Comparison of ENCODE assay signal across 8 cellular contexts in the genomic region with DNA sequence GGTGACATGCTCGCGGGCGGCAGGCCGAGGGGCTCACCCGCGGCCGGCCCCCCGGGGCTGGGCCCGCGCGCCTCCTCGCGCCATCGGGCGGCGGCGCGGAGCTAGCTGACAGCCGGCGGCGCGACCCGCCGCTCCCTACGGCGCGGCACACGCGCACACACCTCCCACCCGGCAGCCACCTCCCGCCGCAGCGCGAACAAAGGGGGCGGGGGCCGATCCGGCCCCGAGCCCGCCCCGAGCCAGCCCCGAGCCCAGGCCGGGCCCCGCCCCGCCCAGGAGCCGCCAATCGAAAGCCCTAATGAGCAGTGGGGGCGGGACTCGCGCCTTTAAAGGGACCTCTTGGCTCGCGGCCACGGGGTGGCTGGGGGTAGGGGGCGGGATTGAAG. TPM values are rescaled to one million over a fixed set of nuclear protein-coding genes. Genes with fewer than 3 reads are reported as not detected.
DNase-seq lines count a peak whose midpoint lies in the region; ATAC-seq and TF ChIP-seq lines count a peak whose summit lies in the region.

Gene KIF21B (minus strand): TSS at position 198 of the 386 bp plus-strand sequence. CDS start 331 bp downstream, outside the sequence.

- H3K36me3 ChIP-seq in GM23338 (ENCODE audit: insufficient read depth) (peaks cover 7% of the 10 kb centered on the region; the same call in 1 of the 2 replicates), prostate gland (no peaks in the 10 kb centered on the region), uterus (no peaks in the 10 kb centered on the region)

- H3K27ac Mint-ChIP-seq in GM23338, result peak within 1 kb of the TSS; percentile 36
- H3K27ac Mint-ChIP-seq in activated naive CD4-positive, alpha-beta T cell treated with anti-CD3 and anti-CD28 coated beads, Interleukin-2, amount 50 U/mL, for 72 hours, result peak within 1 kb of the TSS; percentile 89 to 96

- no peaks in the 10 kb centered on the region for H3K27me3 ChIP-seq in GM23338 (ENCODE audit: insufficient read depth)
- H3K27me3 ChIP-seq in prostate gland (replicated peaks; ENCODE audit: insufficient read depth), result no peaks in the 10 kb centered on the region
- no peaks in the 10 kb centered on the region for H3K27me3 ChIP-seq in uterus

- H3K79me2 ChIP-seq in GM23338 (replicated peaks; ENCODE audit: insufficient read depth), result peaks cover 29% of the 10 kb centered on the region

- H2AFZ ChIP-seq in GM23338, result peak within 1 kb of the TSS; percentile 76

- H3K36me3 Mint-ChIP-seq in GM23338 (ENCODE audit: low read depth), result peaks cover 21% of the 10 kb centered on the region
- peaks cover 15 to 20% of the 10 kb centered on the region in 2 donors for H3K36me3 Mint-ChIP-seq in activated naive CD4-positive, alpha-beta T cell treated with anti-CD3 and anti-CD28 coated beads, Interleukin-2, amount 50 U/mL, for 72 hours

- H3K9me2 ChIP-seq in GM23338 (ENCODE audit: insufficient read depth), result no peaks in the 10 kb centered on the region

- 0% methylated on average over 1 of the region's 53 CpGs for WGBS in prostate gland

- H3K4me3 Mint-ChIP-seq in GM23338, result peak within 1 kb of the TSS; percentile 83

- no peak within 1 kb of the TSS for H3K27ac ChIP-seq in GM23338 (ENCODE audit: low read depth)
- no peak within 1 kb of the TSS for H3K27ac ChIP-seq in prostate gland
- H3K27ac ChIP-seq in uterus, result peak within 1 kb of the TSS; percentile 13 to 34

- TF ChIP-seq CTCF in GM23338 (conservative IDR thresholded peaks at IDR 0.05; ENCODE audit: low read depth in 2 of 2) (no peak), prostate gland (IDR thresholded peaks at IDR 0.05) (no peak), uterus (IDR thresholded peaks at IDR 0.05) (no peak)

- peak within 1 kb of the TSS; percentile 98 for H3K4me2 ChIP-seq in GM23338

- H3K4me1 ChIP-seq in GM23338 (ENCODE audit: insufficient read depth), result peaks cover 64% of the 10 kb centered on the region
- H3K4me1 ChIP-seq in prostate gland (replicated peaks), result peaks cover 5% of the 10 kb centered on the region
- peaks cover 0 to 10% of the 10 kb centered on the region in 2 donors for H3K4me1 ChIP-seq in uterus

- peaks cover 69% of the 10 kb centered on the region for H3K4me1 Mint-ChIP-seq in GM23338

- peaks cover under 1% of the 10 kb centered on the region for H4K20me1 ChIP-seq in GM23338 (replicated peaks; ENCODE audit: insufficient read depth)

- no peak for TF ChIP-seq POLR2A in prostate gland (IDR thresholded peaks at IDR 0.05)
- TF ChIP-seq POLR2A in uterus (IDR thresholded peaks at IDR 0.05), result peak in 1 of 2 donors; percentile 21

- intact Hi-C loops in left cardiac atrium (cut with DNase I) (no loop called here), prostate gland (cut with DNase I) (no loop called here), uterus (cut with DNase I; ENCODE audit: low total_unique reads) (no loop called here)

- ATAC-seq in GM23338 (peak; percentile 69), left cardiac atrium (peak; percentile 93 to 94)
- ATAC-seq in activated naive CD4-positive, alpha-beta T cell treated with anti-CD3 and anti-CD28 coated beads, Interleukin-2, amount 50 U/mL, for 72 hours, result peak; percentile 62 to 79

- H3K9me3 Mint-ChIP-seq in GM23338, result no peaks in the 10 kb centered on the region
- no peaks in the 10 kb centered on the region for H3K9me3 Mint-ChIP-seq in activated naive CD4-positive, alpha-beta T cell treated with anti-CD3 and anti-CD28 coated beads, Interleukin-2, amount 50 U/mL, for 72 hours

- peak within 1 kb of the TSS; percentile 82 for H3K4me3 ChIP-seq in GM23338
- H3K4me3 ChIP-seq in prostate gland, result peak within 1 kb of the TSS; percentile 31 to 40
- peak within 1 kb of the TSS; percentile 31 to 43 for H3K4me3 ChIP-seq in uterus

- H3F3A ChIP-seq in GM23338 (replicated peaks; ENCODE audit: low read depth), result 0 out of 2 replicates have a peak, but pooled peaks cover 3% of the 10 kb centered on the region

- DNase-seq in ELF-1 (ENCODE audit: low read depth, low spot score) (peak; percentile 76), GM23338 (ENCODE audit: low spot score) (peak; percentile 96), M059J (ENCODE audit: low read depth) (peak; percentile 62), SKM-1 (lab: John Stamatoyannopoulos, UW; ENCODE audit: unreplicated experiment) (peak; percentile 79), left cardiac atrium (peak; percentile 89), prostate gland (ENCODE audit: low spot score) (peak; percentile 63), uterus (peak; percentile 62 to 76)
- peak; percentile 84 to 95 for DNase-seq in activated naive CD4-positive, alpha-beta T cell treated with anti-CD3 and anti-CD28 coated beads, Interleukin-2, amount 50 U/mL, for 72 hours (ENCODE audit: low spot score in 2 of 2)

- H3K9me3 ChIP-seq in prostate gland (no peaks in the 10 kb centered on the region), uterus (no peaks in the 10 kb centered on the region)

- peaks cover 26% of the 10 kb centered on the region for H3K27me3 Mint-ChIP-seq in GM23338 (ENCODE audit: insufficient read depth, low read depth, poor library complexity)

TF ChIP-seq in GM23338, 12 proteins besides CTCF, POLR2A, EP300 and RAD21:
- no peak for TF ChIP-seq REST (IDR thresholded peaks at IDR 0.05; ENCODE audit: unreplicated experiment)
- TF ChIP-seq POLR2AphosphoS5 (IDR thresholded peaks at IDR 0.05; ENCODE audit: low read depth), result peak; percentile 50; the same call in 1 of the 2 replicates

RNA-seq across cellular contexts. Expression of gene KIF21B, which starts in this region (rescaled TPM):
- total RNA-seq in GM23338 (2014; rRNA removed; shearing (Covaris generic)), result 26.6 and 34.3 TPM in 2 replicates
- 4.6 and 5.3 TPM in 2 replicates for polyA plus RNA-seq in GM23338 (2016; fragmentation: Nextera tagmentation; extraction: Ambion mirVana)
- 0.52 and 1.2 TPM in 2 replicates for total RNA-seq in M059J (2014; rRNA removed; shearing (Covaris generic))
- 10 to 100 TPM; 55.9 to 58.1 TPM for total RNA-seq in activated naive CD4-positive, alpha-beta T cell treated with anti-CD3 and anti-CD28 coated beads, Interleukin-2, amount 50 U/mL, for 72 hours
- total RNA-seq in left cardiac atrium, result 1 to 10 TPM in 1 of 2 donors, under 1 TPM in 1; 0.94 to 1.0 TPM
- total RNA-seq in prostate gland, result 10 to 100 TPM in 1 of 2 donors, under 1 TPM in 1; 0.46 to 10.5 TPM
- 10 to 100 TPM in 1 of 4 donors, 1 to 10 TPM in 2, under 1 TPM in 1; 0.29 to 11.3 (median 2.4) TPM for total RNA-seq in uterus

Comparison
In these comparisons a context has a peak if more than half of its experiments do, and no peak if none do; other contexts are left out.
1. H3K27ac ChIP-seq: peak in uterus (2 of 2); none in GM23338 (single experiment) and prostate gland (0 of 2).
2. Peak in every context shown above with its lines, with median percentiles within 50 percentile points of each other: DNase-seq, ATAC-seq and H3K4me3 ChIP-seq.